1 cellular context compared by ENCODE assay signal in genomic region chr2:230323385-230324106, GRCh38.
TF ChIP-seq lines count a peak whose summit lies in the region.

No MANE protein-coding gene starts in this region.

TF ChIP-seq in HepG2, 621 proteins besides CTCF, POLR2A, EP300 and RAD21 (continued from another document and continues in another):
- TF ChIP-seq ZNF687 (CRISPR knock-in tag; IDR thresholded peaks at IDR 0.05): peak; percentile 88
- no peak for TF ChIP-seq ZNF75D (CRISPR knock-in tag; IDR thresholded peaks at IDR 0.05; ENCODE audit: borderline replicate concordance)
- TF ChIP-seq MLXIP (CRISPR knock-in tag; IDR thresholded peaks at IDR 0.05; ENCODE audit: borderline replicate concordance): no peak
- no peak for TF ChIP-seq DBP (CRISPR knock-in tag; IDR thresholded peaks at IDR 0.05; ENCODE audit: not compliant biosample characterization)
- peak; percentile 90 for TF ChIP-seq SP5 (CRISPR knock-in tag; IDR thresholded peaks at IDR 0.05; ENCODE audit: borderline replicate concordance, low read depth)
- TF ChIP-seq PHF5A (CRISPR knock-in tag; IDR thresholded peaks at IDR 0.05; ENCODE audit: low read depth, unreplicated experiment): no peak
- 0 out of 2 replicates have a peak, but pooled peaks have one; percentile 33 for TF ChIP-seq SMAD3 (CRISPR knock-in tag; IDR thresholded peaks at IDR 0.05)
- TF ChIP-seq RNF2 (conservative IDR thresholded peaks at IDR 0.05; ENCODE audit: low read depth): peak; percentile 49; the same call in 1 of the 2 replicates
- TF ChIP-seq ZFP1 (CRISPR knock-in tag; IDR thresholded peaks at IDR 0.05): no peak
- peak; percentile 60 for TF ChIP-seq AGO2 (optimal IDR thresholded peaks at IDR 0.05; ENCODE audit: low read depth, low read length)
- no peak for TF ChIP-seq ZBTB7B (CRISPR knock-in tag; IDR thresholded peaks at IDR 0.05)
- TF ChIP-seq ZNF292 (CRISPR knock-in tag; IDR thresholded peaks at IDR 0.05; ENCODE audit: borderline replicate concordance, low read depth): peak; percentile 65; the same call in 1 of the 2 replicates
- 0 out of 2 replicates have a peak, but pooled peaks have one; percentile 14 for TF ChIP-seq ISL2 (CRISPR knock-in tag; IDR thresholded peaks at IDR 0.05)
- TF ChIP-seq MATR3 (CRISPR knock-in tag; IDR thresholded peaks at IDR 0.05): no peak
- TF ChIP-seq REPIN1 (CRISPR knock-in tag; IDR thresholded peaks at IDR 0.05; ENCODE audit: borderline replicate concordance, low read depth): peak; percentile 94
- 0 out of 2 replicates have a peak, but pooled peaks have one; percentile 5 for TF ChIP-seq HNF4A (CRISPR knock-in tag; IDR thresholded peaks at IDR 0.05)
- TF ChIP-seq PRDM4 (CRISPR knock-in tag; IDR thresholded peaks at IDR 0.05; ENCODE audit: borderline replicate concordance): no peak
- 0 out of 2 replicates have a peak, but pooled peaks have one; percentile 32 for TF ChIP-seq ZNF589 (CRISPR knock-in tag; conservative IDR thresholded peaks at IDR 0.05)
- TF ChIP-seq KDM3A (CRISPR knock-in tag; IDR thresholded peaks at IDR 0.05; ENCODE audit: low read depth): no peak
- 0 out of 2 replicates have a peak, but pooled peaks have one; percentile 2 for TF ChIP-seq PAWR (CRISPR knock-in tag; IDR thresholded peaks at IDR 0.05; ENCODE audit: borderline replicate concordance)
- TF ChIP-seq, protein P1, sequence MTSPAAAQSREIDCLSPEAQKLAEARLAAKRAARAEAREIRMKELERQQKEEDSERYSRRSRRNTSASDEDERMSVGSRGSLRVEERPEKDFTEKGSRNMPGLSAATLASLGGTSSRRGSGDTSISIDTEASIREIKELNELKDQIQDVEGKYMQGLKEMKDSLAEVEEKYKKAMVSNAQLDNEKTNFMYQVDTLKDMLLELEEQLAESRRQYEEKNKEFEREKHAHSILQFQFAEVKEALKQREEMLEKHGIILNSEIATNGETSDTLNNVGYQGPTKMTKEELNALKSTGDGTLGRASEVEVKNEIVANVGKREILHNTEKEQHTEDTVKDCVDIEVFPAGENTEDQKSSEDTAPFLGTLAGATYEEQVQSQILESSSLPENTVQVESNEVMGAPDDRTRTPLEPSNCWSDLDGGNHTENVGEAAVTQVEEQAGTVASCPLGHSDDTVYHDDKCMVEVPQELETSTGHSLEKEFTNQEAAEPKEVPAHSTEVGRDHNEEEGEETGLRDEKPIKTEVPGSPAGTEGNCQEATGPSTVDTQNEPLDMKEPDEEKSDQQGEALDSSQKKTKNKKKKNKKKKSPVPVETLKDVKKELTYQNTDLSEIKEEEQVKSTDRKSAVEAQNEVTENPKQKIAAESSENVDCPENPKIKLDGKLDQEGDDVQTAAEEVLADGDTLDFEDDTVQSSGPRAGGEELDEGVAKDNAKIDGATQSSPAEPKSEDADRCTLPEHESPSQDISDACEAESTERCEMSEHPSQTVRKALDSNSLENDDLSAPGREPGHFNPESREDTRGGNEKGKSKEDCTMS (CRISPR knock-in tag; conservative IDR thresholded peaks at IDR 0.05): no peak
- TF ChIP-seq ZBTB38 (CRISPR knock-in tag; IDR thresholded peaks at IDR 0.05): 0 out of 2 replicates have a peak, but pooled peaks have one; percentile 57
- TF ChIP-seq ZNF468 (CRISPR knock-in tag; IDR thresholded peaks at IDR 0.05): 0 out of 2 replicates have a peak, but pooled peaks have one; percentile 43
- no peak for TF ChIP-seq ZNF550 (CRISPR knock-in tag; IDR thresholded peaks at IDR 0.05; ENCODE audit: borderline replicate concordance)
- TF ChIP-seq TEAD2 (CRISPR knock-in tag; IDR thresholded peaks at IDR 0.05): no peak
- TF ChIP-seq MIER3 (CRISPR knock-in tag; IDR thresholded peaks at IDR 0.05; ENCODE audit: borderline replicate concordance): peak; percentile 66; the same call in 1 of the 2 replicates
- TF ChIP-seq, protein P2, sequence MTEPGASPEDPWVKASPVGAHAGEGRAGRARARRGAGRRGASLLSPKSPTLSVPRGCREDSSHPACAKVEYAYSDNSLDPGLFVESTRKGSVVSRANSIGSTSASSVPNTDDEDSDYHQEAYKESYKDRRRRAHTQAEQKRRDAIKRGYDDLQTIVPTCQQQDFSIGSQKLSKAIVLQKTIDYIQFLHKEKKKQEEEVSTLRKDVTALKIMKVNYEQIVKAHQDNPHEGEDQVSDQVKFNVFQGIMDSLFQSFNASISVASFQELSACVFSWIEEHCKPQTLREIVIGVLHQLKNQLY (CRISPR knock-in tag; IDR thresholded peaks at IDR 0.05): peak; percentile 63; the same call in 1 of the 2 replicates
- TF ChIP-seq, protein P3, sequence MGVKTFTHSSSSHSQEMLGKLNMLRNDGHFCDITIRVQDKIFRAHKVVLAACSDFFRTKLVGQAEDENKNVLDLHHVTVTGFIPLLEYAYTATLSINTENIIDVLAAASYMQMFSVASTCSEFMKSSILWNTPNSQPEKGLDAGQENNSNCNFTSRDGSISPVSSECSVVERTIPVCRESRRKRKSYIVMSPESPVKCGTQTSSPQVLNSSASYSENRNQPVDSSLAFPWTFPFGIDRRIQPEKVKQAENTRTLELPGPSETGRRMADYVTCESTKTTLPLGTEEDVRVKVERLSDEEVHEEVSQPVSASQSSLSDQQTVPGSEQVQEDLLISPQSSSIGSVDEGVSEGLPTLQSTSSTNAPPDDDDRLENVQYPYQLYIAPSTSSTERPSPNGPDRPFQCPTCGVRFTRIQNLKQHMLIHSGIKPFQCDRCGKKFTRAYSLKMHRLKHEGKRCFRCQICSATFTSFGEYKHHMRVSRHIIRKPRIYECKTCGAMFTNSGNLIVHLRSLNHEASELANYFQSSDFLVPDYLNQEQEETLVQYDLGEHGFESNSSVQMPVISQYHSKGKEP (CRISPR knock-in tag; IDR thresholded peaks at IDR 0.05): no peak
- TF ChIP-seq, protein P4, sequence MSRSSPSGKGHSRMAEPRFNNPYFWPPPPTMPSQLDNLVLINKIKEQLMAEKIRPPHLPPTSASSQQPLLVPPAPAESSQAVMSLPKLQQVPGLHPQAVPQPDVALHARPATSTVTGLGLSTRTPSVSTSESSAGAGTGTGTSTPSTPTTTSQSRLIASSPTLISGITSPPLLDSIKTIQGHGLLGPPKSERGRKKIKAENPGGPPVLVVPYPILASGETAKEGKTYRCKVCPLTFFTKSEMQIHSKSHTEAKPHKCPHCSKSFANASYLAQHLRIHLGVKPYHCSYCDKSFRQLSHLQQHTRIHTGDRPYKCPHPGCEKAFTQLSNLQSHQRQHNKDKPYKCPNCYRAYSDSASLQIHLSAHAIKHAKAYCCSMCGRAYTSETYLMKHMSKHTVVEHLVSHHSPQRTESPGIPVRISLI (CRISPR knock-in tag; IDR thresholded peaks at IDR 0.05; ENCODE audit: borderline replicate concordance): peak; percentile 43; the same call in 1 of the 2 replicates
- TF ChIP-seq GABPB1 (CRISPR knock-in tag; IDR thresholded peaks at IDR 0.05): peak; percentile 80
- TF ChIP-seq ZMYM3 (CRISPR knock-in tag; IDR thresholded peaks at IDR 0.05): 0 out of 2 replicates have a peak, but pooled peaks have one; percentile 45
- 0 out of 2 replicates have a peak, but pooled peaks have one; percentile 73 for TF ChIP-seq HOXA5 (CRISPR knock-in tag; IDR thresholded peaks at IDR 0.05)
- TF ChIP-seq HMGA1 (CRISPR knock-in tag; conservative IDR thresholded peaks at IDR 0.05): no peak
- TF ChIP-seq HNRNPLL (IDR thresholded peaks at IDR 0.05; ENCODE audit: low read depth, low read length, poor library complexity, severe bottlenecking): peak; percentile 50
- TF ChIP-seq ZNF460 (CRISPR knock-in tag; IDR thresholded peaks at IDR 0.05; ENCODE audit: borderline replicate concordance): peak; percentile 61; the same call in 1 of the 2 replicates
- peak; percentile 74 for TF ChIP-seq ZFX (CRISPR knock-in tag; IDR thresholded peaks at IDR 0.05; ENCODE audit: low read depth)
- TF ChIP-seq, protein P5, sequence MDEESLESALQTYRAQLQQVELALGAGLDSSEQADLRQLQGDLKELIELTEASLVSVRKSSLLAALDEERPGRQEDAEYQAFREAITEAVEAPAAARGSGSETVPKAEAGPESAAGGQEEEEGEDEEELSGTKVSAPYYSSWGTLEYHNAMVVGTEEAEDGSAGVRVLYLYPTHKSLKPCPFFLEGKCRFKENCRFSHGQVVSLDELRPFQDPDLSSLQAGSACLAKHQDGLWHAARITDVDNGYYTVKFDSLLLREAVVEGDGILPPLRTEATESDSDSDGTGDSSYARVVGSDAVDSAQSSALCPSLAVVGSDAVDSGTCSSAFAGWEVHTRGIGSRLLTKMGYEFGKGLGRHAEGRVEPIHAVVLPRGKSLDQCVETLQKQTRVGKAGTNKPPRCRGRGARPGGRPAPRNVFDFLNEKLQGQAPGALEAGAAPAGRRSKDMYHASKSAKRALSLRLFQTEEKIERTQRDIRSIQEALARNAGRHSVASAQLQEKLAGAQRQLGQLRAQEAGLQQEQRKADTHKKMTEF (CRISPR knock-in tag; IDR thresholded peaks at IDR 0.05): peak; percentile 68; the same call in 1 of the 2 replicates
- peak; percentile 58; the same call in 1 of the 2 replicates for TF ChIP-seq POLR2AphosphoS5 (IDR thresholded peaks at IDR 0.05; ENCODE audit: low read depth, low read length)
- TF ChIP-seq KDM4B (CRISPR knock-in tag; IDR thresholded peaks at IDR 0.05): 0 out of 2 replicates have a peak, but pooled peaks have one; percentile 70
- peak; percentile 68; the same call in 1 of the 2 replicates for TF ChIP-seq ZNF691 (CRISPR knock-in tag; IDR thresholded peaks at IDR 0.05; ENCODE audit: borderline replicate concordance, low read depth)
- peak; percentile 40; the same call in 1 of the 2 replicates for TF ChIP-seq SP4 (CRISPR knock-in tag; IDR thresholded peaks at IDR 0.05)
- peak; percentile 90; the same call in 1 of the 2 replicates for TF ChIP-seq TSC22D2 (CRISPR knock-in tag; IDR thresholded peaks at IDR 0.05; ENCODE audit: borderline replicate concordance)
